Comparison of ENCODE assay signal across 16 cellular contexts in the genomic region with DNA sequence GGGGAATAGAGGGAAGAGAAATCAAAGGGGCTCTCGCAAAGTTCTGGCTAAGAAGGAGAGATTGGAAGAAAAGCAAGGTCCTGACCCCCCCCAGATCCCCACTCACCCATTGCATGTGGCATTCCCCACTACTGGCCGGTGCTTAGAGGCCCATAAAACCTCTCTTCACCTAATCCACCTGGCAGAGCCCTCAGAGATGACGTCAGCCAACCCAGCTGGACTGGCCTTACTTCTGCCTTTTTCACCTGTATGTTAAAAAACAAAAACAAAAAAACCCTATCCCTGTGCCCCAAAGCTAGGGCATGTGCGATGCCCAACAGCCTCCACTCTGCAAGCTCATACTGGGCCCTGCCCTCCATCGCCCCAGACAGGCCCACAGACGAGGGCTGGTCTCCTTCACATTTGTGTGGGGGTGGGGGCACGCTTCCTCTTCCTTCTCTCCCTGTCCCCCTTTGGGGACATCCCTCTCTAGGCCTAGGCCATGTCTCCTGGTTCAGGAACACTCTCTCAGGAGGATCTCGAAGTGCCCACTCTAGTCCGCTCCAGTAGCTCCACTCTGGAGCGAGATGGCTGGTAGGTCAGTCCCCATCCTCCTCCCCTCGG. TPM values are rescaled to one million over a fixed set of nuclear protein-coding genes. Genes with fewer than 3 reads are reported as not detected.
"Had no signal": no experiment of that assay in that cellular context is flagged by ENCODE, and none has a peak within 500 bp of the region (broad histone marks: within the 10 kb centered on the region; RNA-seq: fewer than 3 reads in every experiment).

No MANE protein-coding gene starts in this region.

- H3K27me3 ChIP-seq: breast epithelium, right atrium auricular region, thyroid gland, uterus had no signal

- H3K36me3 Mint-ChIP-seq: activated CD8-positive, alpha-beta memory T cell treated with anti-CD3 and anti-CD28 coated beads, Interleukin-2, amount 10 ng/mL, durations not matched to agents 7 days and 5 days; activated naive CD8-positive, alpha-beta T cell treated with anti-CD3 and anti-CD28 coated beads for 36 hours; naive thymus-derived CD8-positive, alpha-beta T cell had no signal

- H3K9me3 ChIP-seq: breast epithelium, esophagus squamous epithelium, heart left ventricle, mucosa of descending colon, right atrium auricular region, thyroid gland, uterus had no signal

- ATAC-seq: activated CD8-positive, alpha-beta memory T cell treated with anti-CD3 and anti-CD28 coated beads, Interleukin-2, amount 10 ng/mL, durations not matched to agents 7 days and 5 days; foreskin keratinocyte; heart left ventricle; mucosa of descending colon; naive thymus-derived CD8-positive, alpha-beta T cell had no signal

- H3K9me3 Mint-ChIP-seq: activated naive CD8-positive, alpha-beta T cell treated with anti-CD3 and anti-CD28 coated beads for 36 hours; naive thymus-derived CD8-positive, alpha-beta T cell had no signal

- H3K4me3 ChIP-seq: breast epithelium, esophagus squamous epithelium, heart left ventricle, mucosa of descending colon, right atrium auricular region, thyroid gland, uterus had no signal

- H3K36me3 ChIP-seq: breast epithelium, esophagus squamous epithelium, heart left ventricle, right atrium auricular region, thyroid gland, uterus had no signal

- H3K4me3 Mint-ChIP-seq: activated CD8-positive, alpha-beta memory T cell treated with anti-CD3 and anti-CD28 coated beads, Interleukin-2, amount 10 ng/mL, durations not matched to agents 7 days and 5 days; activated naive CD8-positive, alpha-beta T cell treated with anti-CD3 and anti-CD28 coated beads for 36 hours had no signal

- H3K4me1 ChIP-seq: foreskin keratinocyte, uterus had no signal

- H3K27ac Mint-ChIP-seq: activated CD8-positive, alpha-beta memory T cell treated with anti-CD3 and anti-CD28 coated beads, Interleukin-2, amount 10 ng/mL, durations not matched to agents 7 days and 5 days; activated naive CD8-positive, alpha-beta T cell treated with anti-CD3 and anti-CD28 coated beads for 36 hours; naive thymus-derived CD8-positive, alpha-beta T cell had no signal

- DNase-seq: activated CD4-positive, alpha-beta T cell treated with anti-CD3 and anti-CD28 coated beads for 1 hour; activated CD4-positive, alpha-beta T cell treated with anti-CD3 and anti-CD28 coated beads, Interleukin-2, amount 50 U/mL, for 48 hours; activated CD8-positive, alpha-beta memory T cell treated with anti-CD3 and anti-CD28 coated beads, Interleukin-2, amount 10 ng/mL, durations not matched to agents 7 days and 5 days; activated gamma-delta T cell treated with Interleukin-2 at 50 U/mL for 16 hours; activated naive CD8-positive, alpha-beta T cell treated with anti-CD3 and anti-CD28 coated beads for 36 hours; activated T-cell treated with anti-CD3 and anti-CD28 coated beads, Interleukin-2, amount 50 U/mL, for 48 hours; esophagus squamous epithelium; foreskin keratinocyte; heart left ventricle; mucosa of descending colon; naive thymus-derived CD8-positive, alpha-beta T cell; small intestine; uterus had no signal

- H3K27ac ChIP-seq: esophagus squamous epithelium, foreskin keratinocyte, heart left ventricle, right atrium auricular region, thyroid gland, uterus had no signal

RNA-seq across cellular contexts. Expression of gene FIGNL2, which starts 37.2 kb away (rescaled TPM):
- total RNA-seq: foreskin keratinocyte had no signal
